Comparison of ENCODE assay signal across 9 cellular contexts in genomic region chr10:117216611-117217195, GRCh38. TPM values are rescaled to one million over a fixed set of nuclear protein-coding genes. Genes with fewer than 3 reads are reported as not detected.
DNase-seq lines count a peak whose midpoint lies in the region; ATAC-seq, FAIRE-seq and TF ChIP-seq lines count a peak whose summit lies in the region.
"Had no signal": no experiment of that assay in that cellular context is flagged by ENCODE, and none has a peak within 500 bp of the region (broad histone marks: within the 10 kb centered on the region; RNA-seq: fewer than 3 reads in every experiment).

No MANE protein-coding gene starts in this region.

- no peaks in the 10 kb centered on the region for H3K27me3 ChIP-seq in PC-3 (ENCODE audit: low read length)

- no peaks in the 10 kb centered on the region for H3K9me3 ChIP-seq in PC-3 (ENCODE audit: low read length)

- FAIRE-seq in GM19239 (lab: Jason Lieb, UNC), result peak; percentile 74
- FAIRE-seq: TTC549 had no signal

- CTCF ChIA-PET in PC-3 (lab: Charles Lee), result interaction anchor here (0.5 to 1.9 kb wide), 3 partner anchors 17 to 103 kb away, joined by 3 to 26 read pairs (median 3); no protein-coding TSS in a partner anchor

- H3K27me3 Mint-ChIP-seq in activated T-helper 1 cell treated with anti-CD3 and anti-CD28 coated beads, Interleukin-12 subunit alpha, Interleukin-12 subunit beta, Interleukin-2, Interleukin-4 antibody, amounts not matched to agents 30 ng/mL and 10 ng/mL and 1 ng/mL, durations not matched to agents 14 hours and 24 hours and 36 hours (ENCODE audit: insufficient read depth), result peaks cover 16% of the 10 kb centered on the region
- H3K27me3 Mint-ChIP-seq in nephron progenitor cell (ENCODE audit: low read depth, poor library complexity), result peaks cover 69% of the 10 kb centered on the region

- intact Hi-C loops in PC-3 (cut with micrococcal nuclease), result loop anchor here (1.0 to 2.0 kb wide), 2 partner anchors 104 to 262 kb away; no protein-coding TSS in a partner anchor
- intact Hi-C loops in activated T-helper 1 cell treated with anti-CD3 and anti-CD28 coated beads, Interleukin-12 subunit alpha, Interleukin-12 subunit beta, Interleukin-2, Interleukin-4 antibody, amounts not matched to agents 30 ng/mL and 10 ng/mL and 1 ng/mL, durations not matched to agents 14 hours and 24 hours and 36 hours (cut with micrococcal nuclease), result loop anchor here (1.0 to 2.0 kb wide), 2 partner anchors 104 to 158 kb away; partner anchors contain the start of gene PDZD8

- H3F3A ChIP-seq in PC-3 (ENCODE audit: low read length, unreplicated experiment), result no peaks in the 10 kb centered on the region

- H3K27ac ChIP-seq in PC-3 (ENCODE audit: low read length), result no peak overlapping the region

- peak overlapping the region; percentile 94 for H3K4me2 ChIP-seq in PC-3 (ENCODE audit: low read length)

- H2AFZ ChIP-seq in PC-3 (ENCODE audit: low read length), result peak overlapping the region; percentile 96

- no peak overlapping the region for H3K9ac ChIP-seq in PC-3 (ENCODE audit: low read length)

- peaks cover 10% of the 10 kb centered on the region for H3K4me1 ChIP-seq in PC-3 (ENCODE audit: insufficient read depth, low read length)

- no TSS peak for BruUV-seq in PC-3 (replicated peaks; lab: Mats Ljungman, UMichigan)

- peak overlapping the region; percentile 73 for H3K4me3 Mint-ChIP-seq in activated T-helper 1 cell treated with anti-CD3 and anti-CD28 coated beads, Interleukin-12 subunit alpha, Interleukin-12 subunit beta, Interleukin-2, Interleukin-4 antibody, amounts not matched to agents 30 ng/mL and 10 ng/mL and 1 ng/mL, durations not matched to agents 14 hours and 24 hours and 36 hours
- H3K4me3 Mint-ChIP-seq in nephron progenitor cell, result peak overlapping the region; percentile 81

- ATAC-seq in HG03442 (IDR thresholded peaks at IDR 0.05; ENCODE audit: unreplicated experiment) (peak; percentile 76), PC-3 (peak; percentile 60)

- no peaks in the 10 kb centered on the region for H3K79me2 ChIP-seq in PC-3 (ENCODE audit: low read length)

- POLR2A ChIA-PET in PC-3 (lab: Charles Lee; ENCODE audit: unreplicated experiment), result no interaction called here

- no peak overlapping the region for H3K27ac Mint-ChIP-seq in activated T-helper 1 cell treated with anti-CD3 and anti-CD28 coated beads, Interleukin-12 subunit alpha, Interleukin-12 subunit beta, Interleukin-2, Interleukin-4 antibody, amounts not matched to agents 30 ng/mL and 10 ng/mL and 1 ng/mL, durations not matched to agents 14 hours and 24 hours and 36 hours
- no peak overlapping the region for H3K27ac Mint-ChIP-seq in nephron progenitor cell

- DNase-seq in C1 segment of cervical spinal cord (lab: John Stamatoyannopoulos, UW) (peak in 10 of 14 donors; percentile 2 to 72 (median 18)), GM19239 (ENCODE audit: insufficient read length, low spot score) (peak; percentile 87), PC-3 (peak; percentile 60), fibroblast of pulmonary artery (ENCODE audit: low read depth) (peak; percentile 70), nephron progenitor cell (peak; percentile 91)
- peak; percentile 62 for DNase-seq in activated T-helper 1 cell treated with anti-CD3 and anti-CD28 coated beads, Interleukin-12 subunit alpha, Interleukin-12 subunit beta, Interleukin-2, Interleukin-4 antibody, amounts not matched to agents 30 ng/mL and 10 ng/mL and 1 ng/mL, durations not matched to agents 14 hours and 24 hours and 36 hours (ENCODE audit: low spot score)
- DNase-seq in stimulated activated naive CD4-positive, alpha-beta T cell treated with Interleukin-2 at 50 U/mL for 16 hours (lab: John Stamatoyannopoulos, UW), result peak; percentile 48

- no peaks in the 10 kb centered on the region for H3K36me3 ChIP-seq in PC-3 (ENCODE audit: low read depth, low read length)

- no peaks in the 10 kb centered on the region for H3K36me3 Mint-ChIP-seq in activated T-helper 1 cell treated with anti-CD3 and anti-CD28 coated beads, Interleukin-12 subunit alpha, Interleukin-12 subunit beta, Interleukin-2, Interleukin-4 antibody, amounts not matched to agents 30 ng/mL and 10 ng/mL and 1 ng/mL, durations not matched to agents 14 hours and 24 hours and 36 hours (ENCODE audit: low read depth)
- no peaks in the 10 kb centered on the region for H3K36me3 Mint-ChIP-seq in nephron progenitor cell (ENCODE audit: low read depth)

- H3K4me3 ChIP-seq in PC-3 (ENCODE audit: low read length), result peak overlapping the region; percentile 67
- peak overlapping the region; percentile 55 for H3K4me3 ChIP-seq in fibroblast of pulmonary artery (replicated peaks; ENCODE audit: low read depth, low read length)

- no peaks in the 10 kb centered on the region for H4K20me1 ChIP-seq in PC-3 (ENCODE audit: low read length)

- no peaks in the 10 kb centered on the region for H3K9me3 Mint-ChIP-seq in activated T-helper 1 cell treated with anti-CD3 and anti-CD28 coated beads, Interleukin-12 subunit alpha, Interleukin-12 subunit beta, Interleukin-2, Interleukin-4 antibody, amounts not matched to agents 30 ng/mL and 10 ng/mL and 1 ng/mL, durations not matched to agents 14 hours and 24 hours and 36 hours
- H3K9me3 Mint-ChIP-seq in nephron progenitor cell, result peaks cover 18% of the 10 kb centered on the region

- no peaks in the 10 kb centered on the region for H3K4me1 Mint-ChIP-seq in activated T-helper 1 cell treated with anti-CD3 and anti-CD28 coated beads, Interleukin-12 subunit alpha, Interleukin-12 subunit beta, Interleukin-2, Interleukin-4 antibody, amounts not matched to agents 30 ng/mL and 10 ng/mL and 1 ng/mL, durations not matched to agents 14 hours and 24 hours and 36 hours (ENCODE audit: low read depth)
- H3K4me1 Mint-ChIP-seq in nephron progenitor cell, result no peaks in the 10 kb centered on the region

- TF ChIP-seq CTCF in PC-3 (conservative IDR thresholded peaks at IDR 0.05; ENCODE audit: low read depth, low read length), result peak; percentile 96
- TF ChIP-seq CTCF in fibroblast of pulmonary artery (IDR thresholded peaks at IDR 0.05; ENCODE audit: low read length, missing control alignments), result peak; percentile 92
- TF ChIP-seq CTCF in nephron progenitor cell (IDR thresholded peaks at IDR 0.05), result peak; percentile 100

- H3K9me2 ChIP-seq in PC-3 (replicated peaks; ENCODE audit: low read length), result no peaks in the 10 kb centered on the region

RNA-seq across cellular contexts. Expression of gene KCNK18, which starts 19.4 kb away (rescaled TPM):
- not detected in 2 replicates for total RNA-seq in PC-3 (2014; rRNA removed)
- not detected in 2 replicates for total RNA-seq in activated T-helper 1 cell treated with anti-CD3 and anti-CD28 coated beads, Interleukin-12 subunit alpha, Interleukin-12 subunit beta, Interleukin-2, Interleukin-4 antibody, amounts not matched to agents 30 ng/mL and 10 ng/mL and 1 ng/mL, durations not matched to agents 14 hours and 24 hours and 36 hours

RNA-seq across cellular contexts. Expression of gene SLC18A2, which starts 24.2 kb away (rescaled TPM):
- not detected in 2 replicates for total RNA-seq in PC-3 (2014; rRNA removed)
- not detected in 2 replicates for total RNA-seq in activated T-helper 1 cell treated with anti-CD3 and anti-CD28 coated beads, Interleukin-12 subunit alpha, Interleukin-12 subunit beta, Interleukin-2, Interleukin-4 antibody, amounts not matched to agents 30 ng/mL and 10 ng/mL and 1 ng/mL, durations not matched to agents 14 hours and 24 hours and 36 hours

Comparison
In these comparisons a context has a peak if more than half of its experiments do, and no peak if none do; other contexts are left out.
1. DNase-seq: peak in every context shown above with its lines; median percentile 91 in nephron progenitor cell; 87 in GM19239; 70 in fibroblast of pulmonary artery; 62 in activated T-helper 1 cell treated with anti-CD3 and anti-CD28 coated beads, Interleukin-12 subunit alpha, Interleukin-12 subunit beta, Interleukin-2, Interleukin-4 antibody, amounts not matched to agents 30 ng/mL and 10 ng/mL and 1 ng/mL, durations not matched to agents 14 hours and 24 hours and 36 hours; 60 in PC-3; 48 in stimulated activated naive CD4-positive, alpha-beta T cell treated with Interleukin-2 at 50 U/mL for 16 hours; 18 in C1 segment of cervical spinal cord.